17 cellular contexts compared by ENCODE assay signal in the genomic region with DNA sequence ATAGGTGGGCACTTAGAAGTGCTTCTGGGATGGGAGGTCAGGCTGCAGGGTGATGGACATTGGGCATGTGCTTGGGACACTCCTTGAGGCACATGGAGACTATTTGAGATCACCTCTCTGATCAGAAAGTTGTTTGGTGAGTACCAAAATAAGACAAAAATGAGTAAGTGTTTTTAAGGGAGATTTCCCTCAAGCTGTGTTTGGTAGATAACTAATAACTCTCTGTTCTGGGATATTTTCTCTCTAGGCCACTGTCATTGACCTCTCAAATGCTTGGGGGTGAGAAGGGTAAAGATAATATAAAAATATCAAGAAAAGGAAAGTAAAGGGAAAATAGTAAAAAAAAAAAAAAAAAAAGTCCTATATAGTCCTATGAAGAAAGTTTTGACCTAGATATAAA.
"Had no signal": no experiment of that assay in that cellular context is flagged by ENCODE, and none has a peak within 500 bp of the region (broad histone marks: within the 10 kb centered on the region; RNA-seq: fewer than 3 reads in every experiment).

No MANE protein-coding gene starts in this region.

- H3K4me1 ChIP-seq: transverse colon had no signal

- H3K4me3 Mint-ChIP-seq: endodermal cell, nephron had no signal

- DNase-seq: effector CD4-positive, alpha-beta T cell; endodermal cell; islet precursor cell; naive B cell; occipital lobe; posterior cingulate gyrus; sigmoid colon; stimulated activated CD4-positive, alpha-beta T cell treated with anti-CD3 and anti-CD28 coated beads, Interleukin-12 subunit alpha, Interleukin-12 subunit beta, amount 100 ng/mL, for 4 hours; stimulated activated naive CD4-positive, alpha-beta T cell; stomach; substantia nigra; transverse colon had no signal

- H3K36me3 Mint-ChIP-seq: naive B cell had no signal

- H3K27ac Mint-ChIP-seq: naive B cell, nephron had no signal

- H3K4me3 ChIP-seq: coronary artery, right atrium auricular region, sigmoid colon, skin epidermis, stomach, thoracic aorta, transverse colon had no signal

- H3K9me3 ChIP-seq: right atrium auricular region, sigmoid colon, stomach, thoracic aorta, transverse colon had no signal

- H3K36me3 ChIP-seq: right atrium auricular region, sigmoid colon, thoracic aorta, transverse colon had no signal

- H3K27me3 ChIP-seq: right atrium auricular region, sigmoid colon, stomach, transverse colon had no signal

- H3K4me1 Mint-ChIP-seq: naive B cell had no signal

- H3K9me3 Mint-ChIP-seq: endodermal cell, nephron had no signal

- H3K27ac ChIP-seq: right atrium auricular region, skin epidermis, stomach, thoracic aorta, transverse colon had no signal
